ENCODE assay signal across 2 cellular contexts in genomic region chr3:106083854-106084253, GRCh38.
TF ChIP-seq lines count a peak whose summit lies in the region.

No MANE protein-coding gene starts in this region.

TF ChIP-seq in IMR-90, 13 proteins besides CTCF, POLR2A, EP300 and RAD21:
- TF ChIP-seq RFX5 (IDR thresholded peaks at IDR 0.05; ENCODE audit: low read depth, low read length) (no peak), CEBPB (IDR thresholded peaks at IDR 0.05; ENCODE audit: low read depth, low read length) (no peak), CHD1 (IDR thresholded peaks at IDR 0.05; ENCODE audit: low read depth, low read length) (no peak), FOS (IDR thresholded peaks at IDR 0.05; ENCODE audit: low read depth, low read length) (no peak), BHLHE40 (IDR thresholded peaks at IDR 0.05; ENCODE audit: low read depth, low read length) (no peak), SMC3 (IDR thresholded peaks at IDR 0.05; ENCODE audit: low read depth, low read length) (no peak), MAFK (IDR thresholded peaks at IDR 0.05; ENCODE audit: low read depth, low read length) (no peak), ELK1 (IDR thresholded peaks at IDR 0.05; ENCODE audit: borderline replicate concordance, low read depth, low read length) (no peak), MAZ (IDR thresholded peaks at IDR 0.05; ENCODE audit: borderline replicate concordance, low read depth, low read length) (no peak), USF2 (IDR thresholded peaks at IDR 0.05; ENCODE audit: low read depth, low read length) (no peak), MXI1 (IDR thresholded peaks at IDR 0.05; ENCODE audit: borderline replicate concordance, low read depth, low read length) (no peak), RCOR1 (IDR thresholded peaks at IDR 0.05; ENCODE audit: insufficient replicate concordance, low read length) (no peak), NFE2L2 (IDR thresholded peaks at IDR 0.05; ENCODE audit: low read depth, low read length) (no peak)

TF ChIP-seq in H1, 55 proteins besides CTCF, POLR2A, EP300 and RAD21:
- no peak for TF ChIP-seq PHF8 (conservative IDR thresholded peaks at IDR 0.05; ENCODE audit: low read depth, low read length)
- no peak for TF ChIP-seq GTF2F1 (IDR thresholded peaks at IDR 0.05; ENCODE audit: borderline replicate concordance, low read depth, low read length)
- no peak for TF ChIP-seq ATF3 (IDR thresholded peaks at IDR 0.05; ENCODE audit: insufficient read depth, low read depth, low read length)
- no peak for TF ChIP-seq CBX5 (IDR thresholded peaks at IDR 0.05; ENCODE audit: low read depth, low read length)
- no peak for TF ChIP-seq SP2 (IDR thresholded peaks at IDR 0.05; ENCODE audit: low read length)
- no peak for TF ChIP-seq TAF7 (optimal IDR thresholded peaks at IDR 0.05; ENCODE audit: borderline replicate concordance, low read depth, low read length)
- TF ChIP-seq TEAD4 (IDR thresholded peaks at IDR 0.05; ENCODE audit: low read depth, low read length) = no peak
- TF ChIP-seq BACH1 (IDR thresholded peaks at IDR 0.05; ENCODE audit: low read length) = no peak
- TF ChIP-seq SRF (IDR thresholded peaks at IDR 0.05; ENCODE audit: low read depth, low read length) = no peak
- TF ChIP-seq CHD2 (IDR thresholded peaks at IDR 0.05; ENCODE audit: low read length) = no peak
- no peak for TF ChIP-seq SUZ12 (IDR thresholded peaks at IDR 0.05; ENCODE audit: low read length)
- TF ChIP-seq KDM5A (IDR thresholded peaks at IDR 0.05; ENCODE audit: low read length) = no peak
- TF ChIP-seq SIN3A (conservative IDR thresholded peaks at IDR 0.05 in 1 of 2, IDR thresholded peaks at IDR 0.05 in 1 of 2; ENCODE audit: low read depth in 1 of 2, low read length in 2 of 2) = no peak
- TF ChIP-seq, protein P1, sequence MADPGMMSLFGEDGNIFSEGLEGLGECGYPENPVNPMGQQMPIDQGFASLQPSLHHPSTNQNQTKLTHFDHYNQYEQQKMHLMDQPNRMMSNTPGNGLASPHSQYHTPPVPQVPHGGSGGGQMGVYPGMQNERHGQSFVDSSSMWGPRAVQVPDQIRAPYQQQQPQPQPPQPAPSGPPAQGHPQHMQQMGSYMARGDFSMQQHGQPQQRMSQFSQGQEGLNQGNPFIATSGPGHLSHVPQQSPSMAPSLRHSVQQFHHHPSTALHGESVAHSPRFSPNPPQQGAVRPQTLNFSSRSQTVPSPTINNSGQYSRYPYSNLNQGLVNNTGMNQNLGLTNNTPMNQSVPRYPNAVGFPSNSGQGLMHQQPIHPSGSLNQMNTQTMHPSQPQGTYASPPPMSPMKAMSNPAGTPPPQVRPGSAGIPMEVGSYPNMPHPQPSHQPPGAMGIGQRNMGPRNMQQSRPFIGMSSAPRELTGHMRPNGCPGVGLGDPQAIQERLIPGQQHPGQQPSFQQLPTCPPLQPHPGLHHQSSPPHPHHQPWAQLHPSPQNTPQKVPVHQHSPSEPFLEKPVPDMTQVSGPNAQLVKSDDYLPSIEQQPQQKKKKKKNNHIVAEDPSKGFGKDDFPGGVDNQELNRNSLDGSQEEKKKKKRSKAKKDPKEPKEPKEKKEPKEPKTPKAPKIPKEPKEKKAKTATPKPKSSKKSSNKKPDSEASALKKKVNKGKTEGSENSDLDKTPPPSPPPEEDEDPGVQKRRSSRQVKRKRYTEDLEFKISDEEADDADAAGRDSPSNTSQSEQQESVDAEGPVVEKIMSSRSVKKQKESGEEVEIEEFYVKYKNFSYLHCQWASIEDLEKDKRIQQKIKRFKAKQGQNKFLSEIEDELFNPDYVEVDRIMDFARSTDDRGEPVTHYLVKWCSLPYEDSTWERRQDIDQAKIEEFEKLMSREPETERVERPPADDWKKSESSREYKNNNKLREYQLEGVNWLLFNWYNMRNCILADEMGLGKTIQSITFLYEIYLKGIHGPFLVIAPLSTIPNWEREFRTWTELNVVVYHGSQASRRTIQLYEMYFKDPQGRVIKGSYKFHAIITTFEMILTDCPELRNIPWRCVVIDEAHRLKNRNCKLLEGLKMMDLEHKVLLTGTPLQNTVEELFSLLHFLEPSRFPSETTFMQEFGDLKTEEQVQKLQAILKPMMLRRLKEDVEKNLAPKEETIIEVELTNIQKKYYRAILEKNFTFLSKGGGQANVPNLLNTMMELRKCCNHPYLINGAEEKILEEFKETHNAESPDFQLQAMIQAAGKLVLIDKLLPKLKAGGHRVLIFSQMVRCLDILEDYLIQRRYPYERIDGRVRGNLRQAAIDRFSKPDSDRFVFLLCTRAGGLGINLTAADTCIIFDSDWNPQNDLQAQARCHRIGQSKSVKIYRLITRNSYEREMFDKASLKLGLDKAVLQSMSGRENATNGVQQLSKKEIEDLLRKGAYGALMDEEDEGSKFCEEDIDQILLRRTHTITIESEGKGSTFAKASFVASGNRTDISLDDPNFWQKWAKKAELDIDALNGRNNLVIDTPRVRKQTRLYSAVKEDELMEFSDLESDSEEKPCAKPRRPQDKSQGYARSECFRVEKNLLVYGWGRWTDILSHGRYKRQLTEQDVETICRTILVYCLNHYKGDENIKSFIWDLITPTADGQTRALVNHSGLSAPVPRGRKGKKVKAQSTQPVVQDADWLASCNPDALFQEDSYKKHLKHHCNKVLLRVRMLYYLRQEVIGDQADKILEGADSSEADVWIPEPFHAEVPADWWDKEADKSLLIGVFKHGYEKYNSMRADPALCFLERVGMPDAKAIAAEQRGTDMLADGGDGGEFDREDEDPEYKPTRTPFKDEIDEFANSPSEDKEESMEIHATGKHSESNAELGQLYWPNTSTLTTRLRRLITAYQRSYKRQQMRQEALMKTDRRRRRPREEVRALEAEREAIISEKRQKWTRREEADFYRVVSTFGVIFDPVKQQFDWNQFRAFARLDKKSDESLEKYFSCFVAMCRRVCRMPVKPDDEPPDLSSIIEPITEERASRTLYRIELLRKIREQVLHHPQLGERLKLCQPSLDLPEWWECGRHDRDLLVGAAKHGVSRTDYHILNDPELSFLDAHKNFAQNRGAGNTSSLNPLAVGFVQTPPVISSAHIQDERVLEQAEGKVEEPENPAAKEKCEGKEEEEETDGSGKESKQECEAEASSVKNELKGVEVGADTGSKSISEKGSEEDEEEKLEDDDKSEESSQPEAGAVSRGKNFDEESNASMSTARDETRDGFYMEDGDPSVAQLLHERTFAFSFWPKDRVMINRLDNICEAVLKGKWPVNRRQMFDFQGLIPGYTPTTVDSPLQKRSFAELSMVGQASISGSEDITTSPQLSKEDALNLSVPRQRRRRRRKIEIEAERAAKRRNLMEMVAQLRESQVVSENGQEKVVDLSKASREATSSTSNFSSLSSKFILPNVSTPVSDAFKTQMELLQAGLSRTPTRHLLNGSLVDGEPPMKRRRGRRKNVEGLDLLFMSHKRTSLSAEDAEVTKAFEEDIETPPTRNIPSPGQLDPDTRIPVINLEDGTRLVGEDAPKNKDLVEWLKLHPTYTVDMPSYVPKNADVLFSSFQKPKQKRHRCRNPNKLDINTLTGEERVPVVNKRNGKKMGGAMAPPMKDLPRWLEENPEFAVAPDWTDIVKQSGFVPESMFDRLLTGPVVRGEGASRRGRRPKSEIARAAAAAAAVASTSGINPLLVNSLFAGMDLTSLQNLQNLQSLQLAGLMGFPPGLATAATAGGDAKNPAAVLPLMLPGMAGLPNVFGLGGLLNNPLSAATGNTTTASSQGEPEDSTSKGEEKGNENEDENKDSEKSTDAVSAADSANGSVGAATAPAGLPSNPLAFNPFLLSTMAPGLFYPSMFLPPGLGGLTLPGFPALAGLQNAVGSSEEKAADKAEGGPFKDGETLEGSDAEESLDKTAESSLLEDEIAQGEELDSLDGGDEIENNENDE (IDR thresholded peaks at IDR 0.05; ENCODE audit: insufficient replicate concordance, low read length) = no peak
- TF ChIP-seq SAP30 (IDR thresholded peaks at IDR 0.05; ENCODE audit: insufficient read depth, insufficient replicate concordance, low read length) = no peak
- TF ChIP-seq SIX5 (IDR thresholded peaks at IDR 0.05; ENCODE audit: low read depth, low read length) = no peak
